In genomic region chr10:101573885-101574284, GRCh38 we compare ENCODE assay signal across 14 cellular contexts. TPM values are rescaled to one million over a fixed set of nuclear protein-coding genes. Genes with fewer than 3 reads are reported as not detected.
A peak's percentile ranks its signal among the peaks of the same experiment; 100 is the strongest.
DNase-seq lines count a peak whose midpoint lies in the region; ATAC-seq and TF ChIP-seq lines count a peak whose summit lies in the region.
"Had no signal": no experiment of that assay in that cellular context is flagged by ENCODE, and none has a peak within 500 bp of the region (broad histone marks: within the 10 kb centered on the region; RNA-seq: fewer than 3 reads in every experiment).

No MANE protein-coding gene starts in this region.

- H3K4me1 ChIP-seq in A673 (ENCODE audit: insufficient read depth, low read length, poor library complexity, severe bottlenecking), result peaks cover 28% of the 10 kb centered on the region

- no TSS peak for BruUV-seq in A673 (replicated peaks; lab: Mats Ljungman, UMichigan)

- DNase-seq in A673 (ENCODE audit: low spot score) (peak; percentile 33), H7 (peak; percentile 68), SK-N-DZ (ENCODE audit: low spot score) (peak; percentile 46), sciatic nerve (ENCODE audit: low spot score) (peak; percentile 38), NCI-H2196 (lab: John Stamatoyannopoulos, UW; ENCODE audit: unreplicated experiment) (no peak), SIG-M5 (lab: John Stamatoyannopoulos, UW) (no peak), HPDE6-E6E7 (ENCODE audit: extremely low spot score) (no peak)
- DNase-seq: AML-193; Caco-2; CD4-positive, alpha-beta T cell had no signal

- H3K27me3 ChIP-seq in A673 (replicated peaks; ENCODE audit: insufficient read depth, low read depth, low read length, poor library complexity) (no peaks in the 10 kb centered on the region), H7 (ENCODE audit: control insufficient read depth, insufficient read depth, low read length) (peaks cover 29% of the 10 kb centered on the region)

- H3K9me3 ChIP-seq in A673 (ENCODE audit: low read depth, low read length, poor library complexity, severe bottlenecking), result peaks cover 8% of the 10 kb centered on the region
- H3K9me3 ChIP-seq: Caco-2 had no signal

- ATAC-seq in sciatic nerve, result no peak
- ATAC-seq: GM23338, HCT116, HepG2 had no signal

- CTCF ChIA-PET in A673 (lab: Charles Lee), result interaction anchor here (1.2 kb wide), 1 partner anchor 360 kb away, joined by 3 read pairs; no protein-coding TSS in a partner anchor

- H3K27ac ChIP-seq in A673 (ENCODE audit: low read depth, low read length, poor library complexity, severe bottlenecking), result no peak overlapping the region
- H3K27ac ChIP-seq: C4-2B had no signal

- TF ChIP-seq CTCF in A673 (conservative IDR thresholded peaks at IDR 0.05; ENCODE audit: low read depth, low read length), result no peak

- H3K4me3 ChIP-seq in A673 (ENCODE audit: low read depth, low read length, poor library complexity, severe bottlenecking) (no peak overlapping the region), H7 (ENCODE audit: insufficient read depth, low read depth, low read length) (no peak overlapping the region)
- H3K4me3 ChIP-seq: GM23338 had no signal

- intact Hi-C loops in A673 (cut with micrococcal nuclease; ENCODE audit: unreplicated experiment) (loop anchor here (5.0 kb wide), 2 partner anchors 272 to 412 kb away; no protein-coding TSS in a partner anchor), sciatic nerve (cut with DNase I) (loop anchor here (5.0 kb wide), 1 partner anchor 362 kb away; no protein-coding TSS in a partner anchor)

- POLR2A ChIA-PET in A673 (lab: Charles Lee; ENCODE audit: low non-redundant PET), result no interaction called here

- no peaks in the 10 kb centered on the region for H3K36me3 ChIP-seq in A673 (ENCODE audit: insufficient read depth, low read length, poor library complexity, severe bottlenecking)
- H3K36me3 ChIP-seq in H7 (replicated peaks; ENCODE audit: control insufficient read depth, insufficient read depth, low read length), result peaks cover 2% of the 10 kb centered on the region; the same call in 1 of the 2 replicates

RNA-seq across cellular contexts. Expression of gene POLL, which starts 14.2 kb away (rescaled TPM):
- total RNA-seq in A673 (2021), result 27.2 and 30.6 TPM in 2 replicates
- total RNA-seq in H7 (2014; rRNA removed; shearing (Covaris generic)), result 24.9 and 25.0 TPM in 2 replicates
- 13.1 and 19.5 TPM in 2 replicates for polyA plus RNA-seq in SK-N-DZ (2014; cell fraction: cytosol; rRNA removed)
- 32.9 and 44.4 TPM in 2 replicates for polyA plus RNA-seq in SK-N-DZ (2014; cell fraction: nucleus; rRNA removed)
- total RNA-seq in sciatic nerve, result 37.1 TPM

RNA-seq across cellular contexts. Expression of gene DPCD, which starts 14.2 kb away (rescaled TPM):
- 32.5 and 35.4 TPM in 2 replicates for total RNA-seq in A673 (2021)
- total RNA-seq in H7 (2014; rRNA removed; shearing (Covaris generic)), result 33.4 and 48.7 TPM in 2 replicates
- 59.7 and 66.7 TPM in 2 replicates for polyA plus RNA-seq in SK-N-DZ (2014; cell fraction: cytosol; rRNA removed)
- polyA plus RNA-seq in SK-N-DZ (2014; cell fraction: nucleus; rRNA removed), result 31.6 and 34.6 TPM in 2 replicates
- 9.1 TPM for total RNA-seq in sciatic nerve

Comparison
In these comparisons a context has a peak if more than half of its experiments do, and no peak if none do; other contexts are left out.
1. DNase-seq: peak in A673 (single experiment), H7 (single experiment), SK-N-DZ (single experiment) and sciatic nerve (single experiment); none in NCI-H2196 (single experiment), SIG-M5 (single experiment) and HPDE6-E6E7 (single experiment).